32 cellular contexts compared by ENCODE assay signal in the genomic region with DNA sequence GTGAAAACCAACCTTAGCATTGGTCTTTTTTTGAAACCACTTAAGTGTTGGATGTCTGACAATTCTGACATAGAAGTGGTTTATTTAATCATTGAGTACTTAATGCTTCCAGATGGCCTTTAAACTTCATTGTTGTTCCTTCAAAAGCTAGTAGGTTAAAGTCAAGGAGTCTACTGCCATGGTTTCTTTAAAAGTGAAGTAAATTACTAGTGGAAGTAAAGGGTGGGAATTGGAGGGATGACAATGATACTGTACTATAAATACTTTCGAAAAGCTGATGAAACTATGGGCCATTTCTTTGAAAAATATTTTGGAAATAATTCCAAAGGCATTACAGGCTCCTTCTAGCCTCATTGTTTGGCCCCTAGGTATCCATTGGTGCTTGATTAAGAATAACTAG.
"Had no signal": no experiment of that assay in that cellular context is flagged by ENCODE, and none has a peak within 500 bp of the region (broad histone marks: within the 10 kb centered on the region; RNA-seq: fewer than 3 reads in every experiment).

No MANE protein-coding gene starts in this region.

- H3K4me3 Mint-ChIP-seq: activated CD4-positive, alpha-beta memory T cell treated with anti-CD3 and anti-CD28 coated beads, Interleukin-2, amount 10 ng/mL, durations not matched to agents 7 days and 5 days; activated CD8-positive, alpha-beta memory T cell treated with anti-CD3 and anti-CD28 coated beads, Interleukin-2, amount 10 ng/mL, durations not matched to agents 7 days and 5 days; activated naive CD4-positive, alpha-beta T cell treated with anti-CD3 and anti-CD28 coated beads, Interleukin-2, amount 10 ng/mL, durations not matched to agents 7 days and 5 days; activated naive CD8-positive, alpha-beta T cell; activated naive CD8-positive, alpha-beta T cell treated with anti-CD3 and anti-CD28 coated beads, Interleukin-2, amount 50 U/mL, for 24 hours had no signal

- H3K4me3 ChIP-seq: Peyer's patch, SJSA1 had no signal

- ATAC-seq: activated CD8-positive, alpha-beta memory T cell treated with anti-CD3 and anti-CD28 coated beads, Interleukin-2, amount 10 ng/mL, durations not matched to agents 7 days and 5 days; activated naive CD8-positive, alpha-beta T cell treated with anti-CD3 and anti-CD28 coated beads, Interleukin-2, amount 50 U/mL, for 24 hours; PC-3 had no signal

- H3K27me3 ChIP-seq: brain microvascular endothelial cell, Peyer's patch, SJSA1 had no signal

- DNase-seq: activated CD4-positive, alpha-beta memory T cell treated with anti-CD3 and anti-CD28 coated beads, Interleukin-2, amount 10 ng/mL, durations not matched to agents 7 days and 5 days; activated CD4-positive, alpha-beta T cell treated with anti-CD3 and anti-CD28 coated beads for 1 hour; activated CD4-positive, alpha-beta T cell treated with anti-CD3 and anti-CD28 coated beads for 48 hours; activated CD4-positive, CD25-positive, alpha-beta regulatory T cell; activated CD8-positive, alpha-beta memory T cell treated with anti-CD3 and anti-CD28 coated beads for 24 hours; activated CD8-positive, alpha-beta memory T cell treated with anti-CD3 and anti-CD28 coated beads, Interleukin-2, amount 10 ng/mL, durations not matched to agents 7 days and 5 days; activated CD8-positive, alpha-beta memory T cell treated with anti-CD3 and anti-CD28 coated beads, Interleukin-2, amount 50 U/mL, for 48 hours; activated effector memory CD4-positive, alpha-beta T cell treated with Interleukin-2 at 50 U/mL for 16 hours; activated naive CD4-positive, alpha-beta T cell treated with anti-CD3 and anti-CD28 coated beads, Interleukin-2, amount 10 ng/mL, durations not matched to agents 7 days and 5 days; activated naive CD8-positive, alpha-beta T cell treated with anti-CD3 and anti-CD28 coated beads, Interleukin-2, amount 50 U/mL, for 24 hours; activated T-cell treated with anti-CD3 and anti-CD28 coated beads, Interleukin-2, amount 50 U/mL, for 48 hours; anterior cingulate cortex; brain microvascular endothelial cell; central memory CD4-positive, alpha-beta T cell; MM.1S; NCI-H1092; NCI-H1417; NCI-H146; NCI-H187; NCI-H2081; NCI-H345; NCI-H526; NCI-H748 treated with DMSO at 0.1 percent for 48 hours; NK-92 treated with Interleukin-12 subunit alpha and Interleukin-12 subunit beta, amount 100 ng/mL, for 24 hours; PC-3; Peyer's patch; RPMI8226; SHP77 treated with DMSO at 0.1 percent for 48 hours; T1000; WERI-Rb-1 had no signal

- H3K27ac Mint-ChIP-seq: activated CD4-positive, alpha-beta memory T cell treated with anti-CD3 and anti-CD28 coated beads, Interleukin-2, amount 10 ng/mL, durations not matched to agents 7 days and 5 days; activated CD8-positive, alpha-beta memory T cell treated with anti-CD3 and anti-CD28 coated beads, Interleukin-2, amount 10 ng/mL, durations not matched to agents 7 days and 5 days; activated naive CD4-positive, alpha-beta T cell treated with anti-CD3 and anti-CD28 coated beads, Interleukin-2, amount 10 ng/mL, durations not matched to agents 7 days and 5 days; activated naive CD8-positive, alpha-beta T cell; activated naive CD8-positive, alpha-beta T cell treated with anti-CD3 and anti-CD28 coated beads, Interleukin-2, amount 50 U/mL, for 24 hours had no signal

- H3K27ac ChIP-seq: brain microvascular endothelial cell, Peyer's patch, SJSA1, WERI-Rb-1 had no signal

- H3K27me3 Mint-ChIP-seq: activated CD4-positive, alpha-beta memory T cell treated with anti-CD3 and anti-CD28 coated beads, Interleukin-2, amount 10 ng/mL, durations not matched to agents 7 days and 5 days; activated CD8-positive, alpha-beta memory T cell treated with anti-CD3 and anti-CD28 coated beads, Interleukin-2, amount 10 ng/mL, durations not matched to agents 7 days and 5 days; activated naive CD4-positive, alpha-beta T cell treated with anti-CD3 and anti-CD28 coated beads, Interleukin-2, amount 10 ng/mL, durations not matched to agents 7 days and 5 days; activated naive CD8-positive, alpha-beta T cell; activated naive CD8-positive, alpha-beta T cell treated with anti-CD3 and anti-CD28 coated beads, Interleukin-2, amount 50 U/mL, for 24 hours had no signal

- H3K9me3 Mint-ChIP-seq: activated CD4-positive, alpha-beta memory T cell treated with anti-CD3 and anti-CD28 coated beads, Interleukin-2, amount 10 ng/mL, durations not matched to agents 7 days and 5 days; activated naive CD4-positive, alpha-beta T cell treated with anti-CD3 and anti-CD28 coated beads, Interleukin-2, amount 10 ng/mL, durations not matched to agents 7 days and 5 days had no signal
